19 cellular contexts compared by ENCODE assay signal in the genomic region with DNA sequence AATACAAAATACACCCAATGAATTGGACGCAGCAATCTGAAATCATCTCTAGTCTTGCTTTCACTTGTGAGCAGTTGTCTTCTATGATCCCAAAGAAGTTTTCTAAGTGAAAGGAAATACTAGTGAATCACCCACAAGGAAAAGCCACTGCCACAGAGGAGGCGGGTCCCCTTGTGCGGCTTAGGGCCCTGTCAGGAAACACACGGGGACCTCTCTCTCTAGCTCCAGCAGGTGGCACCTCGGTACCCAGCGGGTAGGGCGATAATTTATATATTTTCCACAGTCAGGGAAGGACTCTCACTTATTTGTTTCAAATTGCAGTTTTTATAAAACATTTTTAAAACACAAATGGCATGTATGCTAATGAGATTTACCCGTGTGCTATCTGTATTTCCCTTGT.
DNase-seq lines count a peak whose midpoint lies in the region; ATAC-seq and TF ChIP-seq lines count a peak whose summit lies in the region.
"Had no signal": no experiment of that assay in that cellular context is flagged by ENCODE, and none has a peak within 500 bp of the region (broad histone marks: within the 10 kb centered on the region; RNA-seq: fewer than 3 reads in every experiment).

No MANE protein-coding gene starts in this region.

- TF ChIP-seq CTCF in PC-3 (conservative IDR thresholded peaks at IDR 0.05; ENCODE audit: low read depth, low read length), result no peak; the same call in 1 of the 2 replicates

- H2AFZ ChIP-seq in PC-3 (ENCODE audit: low read length), result no peak overlapping the region

- DNase-seq in NCI-H748 (lab: John Stamatoyannopoulos, UW; ENCODE audit: unreplicated experiment), result peak; percentile 14
- DNase-seq in NCI-H748 treated with DMSO at 0.1 percent for 48 hours (lab: John Stamatoyannopoulos, UW), result no peak
- DNase-seq in H4 (ENCODE audit: low spot score), result peak; percentile 3
- DNase-seq in PC-3, result peak; percentile 8
- DNase-seq in myocyte (ENCODE audit: low read depth), result peak; percentile 40
- no peak for DNase-seq in CD1c-positive myeloid dendritic cell (ENCODE audit: extremely low spot score)
- no peak for DNase-seq in Ammon's horn (ENCODE audit: low spot score)
- DNase-seq: activated effector memory CD4-positive, alpha-beta T cell treated with anti-CD3 and anti-CD28 coated beads, Interleukin-2, amount 50 U/mL, for 16 hours; CD4-positive, alpha-beta T cell; GOT3; lower lobe of right lung; NCI-H82; posterior cingulate gyrus; RPMI8226; spleen; transverse colon had no signal

- no peaks in the 10 kb centered on the region for H4K20me1 ChIP-seq in PC-3 (ENCODE audit: low read length)

- no peaks in the 10 kb centered on the region for H3K9me3 ChIP-seq in PC-3 (ENCODE audit: low read length)
- H3K9me3 ChIP-seq: lower lobe of right lung, spleen, transverse colon had no signal

- CTCF ChIA-PET in PC-3 (lab: Charles Lee), result no interaction called here

- no TSS peak for BruUV-seq in PC-3 (replicated peaks; lab: Mats Ljungman, UMichigan)

- H3K4me3 ChIP-seq in PC-3 (ENCODE audit: low read length), result no peak overlapping the region
- H3K4me3 ChIP-seq: coronary artery, lower lobe of right lung, spleen, transverse colon had no signal

- H3K9me2 ChIP-seq in PC-3 (replicated peaks; ENCODE audit: low read length), result no peaks in the 10 kb centered on the region

- H3K36me3 ChIP-seq in PC-3 (ENCODE audit: low read depth, low read length), result no peaks in the 10 kb centered on the region

- no peaks in the 10 kb centered on the region for H3K4me1 ChIP-seq in PC-3 (ENCODE audit: insufficient read depth, low read length)
- H3K4me1 ChIP-seq: lower lobe of right lung, spleen had no signal

- no peaks in the 10 kb centered on the region for H3F3A ChIP-seq in PC-3 (ENCODE audit: low read length, unreplicated experiment)

- H3K27me3 ChIP-seq in PC-3 (ENCODE audit: low read length), result no peaks in the 10 kb centered on the region
- H3K27me3 ChIP-seq: spleen, transverse colon had no signal

- H3K27ac ChIP-seq in PC-3 (ENCODE audit: low read length), result no peak overlapping the region
- H3K27ac ChIP-seq: coronary artery, lower lobe of right lung, spleen, transverse colon had no signal

- intact Hi-C loops in PC-3 (cut with micrococcal nuclease), result no loop called here

- no peaks in the 10 kb centered on the region for H3K79me2 ChIP-seq in PC-3 (ENCODE audit: low read length)

- H3K9ac ChIP-seq in PC-3 (ENCODE audit: low read length), result no peak overlapping the region

- ATAC-seq in PC-3, result no peak; the same call in 1 of the 2 replicates
- ATAC-seq in GM21717 (IDR thresholded peaks at IDR 0.05; ENCODE audit: unreplicated experiment), result no peak
- ATAC-seq: lower lobe of right lung; stimulated activated effector memory CD8-positive, alpha-beta T cell treated with anti-CD3 and anti-CD28 coated beads, Interleukin-12 subunit alpha, Interleukin-12 subunit beta, amount 100 ng/mL, for 72 hours had no signal

- no peak overlapping the region for H3K4me2 ChIP-seq in PC-3 (ENCODE audit: low read length)

- POLR2A ChIA-PET in PC-3 (lab: Charles Lee; ENCODE audit: unreplicated experiment), result no interaction called here

Comparison
In these comparisons a context has a peak if more than half of its experiments do, and no peak if none do; other contexts are left out.
1. DNase-seq: peak in NCI-H748 (single experiment), H4 (single experiment), PC-3 (single experiment) and myocyte (single experiment); none in NCI-H748 treated with DMSO at 0.1 percent for 48 hours (single experiment), CD1c-positive myeloid dendritic cell (single experiment) and Ammon's horn (single experiment).